In the genomic region with DNA sequence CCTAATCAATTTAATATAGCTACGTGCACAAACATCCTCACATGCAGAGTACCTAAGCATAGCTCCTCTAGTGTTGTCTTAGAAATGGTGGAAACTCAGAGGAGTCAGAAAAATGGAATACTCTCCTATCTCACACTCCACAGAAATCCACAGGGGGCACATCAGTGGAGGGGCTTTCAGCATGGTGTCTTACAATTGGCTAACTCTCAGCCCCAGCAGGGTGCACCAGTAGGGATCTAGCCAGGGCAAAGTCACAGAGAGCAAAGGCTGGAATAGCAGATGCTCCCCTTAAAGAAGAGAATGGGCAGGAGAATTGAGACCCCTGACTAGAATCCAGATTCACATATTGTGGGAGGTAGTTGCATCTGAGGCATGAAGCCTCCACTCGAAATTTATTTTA, we compare ENCODE assay signal across 29 cellular contexts.
"Had no signal": no experiment of that assay in that cellular context is flagged by ENCODE, and none has a peak within 500 bp of the region (broad histone marks: within the 10 kb centered on the region; RNA-seq: fewer than 3 reads in every experiment).

No MANE protein-coding gene starts in this region.

- H3K36me3 Mint-ChIP-seq: activated CD8-positive, alpha-beta memory T cell treated with anti-CD3 and anti-CD28 coated beads, Interleukin-2, amount 10 ng/mL, durations not matched to agents 7 days and 5 days; activated naive CD8-positive, alpha-beta T cell treated with anti-CD3 and anti-CD28 coated beads for 36 hours had no signal

- H3K27ac ChIP-seq: brain microvascular endothelial cell, SJCRH30, SK-N-MC had no signal

- H3K27me3 ChIP-seq: brain microvascular endothelial cell, SJCRH30 had no signal

- ATAC-seq: activated CD4-positive, alpha-beta T cell treated with anti-CD3 and anti-CD28 coated beads for 36 hours; activated CD4-positive, CD25-positive, alpha-beta regulatory T cell treated with anti-CD3 and anti-CD28 coated beads, Interleukin-2, amount 50 U/mL, for 24 hours; activated CD8-positive, alpha-beta memory T cell treated with anti-CD3 and anti-CD28 coated beads, Interleukin-2, amount 10 ng/mL, durations not matched to agents 7 days and 5 days; activated T-helper 17 cell treated with anti-CD3 and anti-CD28 coated beads, Interleukin-2, amount 50 U/mL, for 72 hours; Panc1 had no signal

- H3K9me3 Mint-ChIP-seq: activated CD4-positive, alpha-beta memory T cell treated with anti-CD3 and anti-CD28 coated beads, Interleukin-2, amount 10 ng/mL, durations not matched to agents 7 days and 5 days; activated naive CD8-positive, alpha-beta T cell treated with anti-CD3 and anti-CD28 coated beads for 36 hours; activated T-helper 17 cell treated with anti-CD3 and anti-CD28 coated beads, Interleukin-2, amount 50 U/mL, for 72 hours had no signal

- H3K4me1 Mint-ChIP-seq: activated CD4-positive, alpha-beta memory T cell treated with anti-CD3 and anti-CD28 coated beads, Interleukin-2, amount 10 ng/mL, durations not matched to agents 7 days and 5 days; activated CD4-positive, alpha-beta T cell treated with anti-CD3 and anti-CD28 coated beads for 36 hours; activated CD8-positive, alpha-beta memory T cell treated with anti-CD3 and anti-CD28 coated beads, Interleukin-2, amount 10 ng/mL, durations not matched to agents 7 days and 5 days; activated naive CD8-positive, alpha-beta T cell treated with anti-CD3 and anti-CD28 coated beads for 36 hours; activated T-helper 17 cell treated with anti-CD3 and anti-CD28 coated beads, Interleukin-2, amount 50 U/mL, for 72 hours had no signal

- H3K36me3 ChIP-seq: brain microvascular endothelial cell, SJCRH30 had no signal

- H3K4me3 ChIP-seq: SJCRH30, SK-N-MC had no signal

- H3K4me3 Mint-ChIP-seq: activated CD4-positive, alpha-beta memory T cell treated with anti-CD3 and anti-CD28 coated beads, Interleukin-2, amount 10 ng/mL, durations not matched to agents 7 days and 5 days; activated CD4-positive, alpha-beta T cell treated with anti-CD3 and anti-CD28 coated beads for 36 hours; activated CD8-positive, alpha-beta memory T cell treated with anti-CD3 and anti-CD28 coated beads, Interleukin-2, amount 10 ng/mL, durations not matched to agents 7 days and 5 days; activated naive CD8-positive, alpha-beta T cell treated with anti-CD3 and anti-CD28 coated beads for 36 hours; activated T-helper 17 cell treated with anti-CD3 and anti-CD28 coated beads, Interleukin-2, amount 50 U/mL, for 72 hours had no signal

- DNase-seq: activated CD4-positive, alpha-beta memory T cell treated with anti-CD3 and anti-CD28 coated beads, Interleukin-2, amount 10 ng/mL, durations not matched to agents 7 days and 5 days; activated CD4-positive, alpha-beta T cell treated with anti-CD3 and anti-CD28 coated beads for 36 hours; activated CD8-positive, alpha-beta memory T cell treated with anti-CD3 and anti-CD28 coated beads for 24 hours; activated CD8-positive, alpha-beta memory T cell treated with anti-CD3 and anti-CD28 coated beads, Interleukin-2, amount 10 ng/mL, durations not matched to agents 7 days and 5 days; activated CD8-positive, alpha-beta memory T cell treated with anti-CD3 and anti-CD28 coated beads, Interleukin-2, amount 50 U/mL, for 48 hours; activated effector memory CD4-positive, alpha-beta T cell treated with anti-CD3 and anti-CD28 coated beads, Interleukin-2, amount 50 U/mL, for 16 hours; activated naive CD4-positive, alpha-beta T cell; activated naive CD4-positive, alpha-beta T cell treated with anti-CD3 and anti-CD28 coated beads, Interleukin-2, amount 50 U/mL, for 16 hours; activated naive CD8-positive, alpha-beta T cell treated with anti-CD3 and anti-CD28 coated beads for 36 hours; activated T-cell treated with anti-CD3 and anti-CD28 coated beads, Interleukin-2, amount 50 U/mL, for 48 hours; amniotic stem cell; aorta; brain microvascular endothelial cell; central memory CD4-positive, alpha-beta T cell; Karpas-422; KBM-7; NCI-H1105; NCI-H1417 treated with DMSO at 0.1 percent for 48 hours; NCI-H1694 treated with DMSO at 0.1 percent for 48 hours; NCI-H2029; NCI-H345; NCI-H524 treated with DMSO at 0.1 percent for 48 hours; SHP77; SJCRH30; T1000 had no signal

- H3K27ac Mint-ChIP-seq: activated CD4-positive, alpha-beta memory T cell treated with anti-CD3 and anti-CD28 coated beads, Interleukin-2, amount 10 ng/mL, durations not matched to agents 7 days and 5 days; activated CD4-positive, alpha-beta T cell treated with anti-CD3 and anti-CD28 coated beads for 36 hours; activated CD8-positive, alpha-beta memory T cell treated with anti-CD3 and anti-CD28 coated beads, Interleukin-2, amount 10 ng/mL, durations not matched to agents 7 days and 5 days; activated naive CD8-positive, alpha-beta T cell treated with anti-CD3 and anti-CD28 coated beads for 36 hours; activated T-helper 17 cell treated with anti-CD3 and anti-CD28 coated beads, Interleukin-2, amount 50 U/mL, for 72 hours had no signal
